ENCODE assay signal across 1 cellular context in the genomic region with DNA sequence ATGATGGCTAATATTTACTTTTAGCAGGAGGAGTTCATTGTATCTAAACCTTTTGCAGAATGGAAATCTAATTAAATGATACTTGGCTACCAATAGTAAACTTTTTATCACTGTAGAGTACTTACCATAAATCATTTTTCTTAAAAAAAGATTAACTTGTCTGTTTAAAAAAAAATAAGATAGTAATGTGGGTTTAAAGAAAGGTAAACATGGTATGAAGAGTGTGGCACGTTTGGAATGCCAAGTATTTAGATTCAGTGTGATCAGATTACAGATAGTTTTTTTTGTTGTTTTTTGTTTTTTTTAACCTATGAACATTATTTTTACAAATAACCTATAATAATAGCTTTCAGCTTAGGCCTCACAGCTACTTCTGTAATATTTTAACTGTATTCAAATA.
TF ChIP-seq lines count a peak whose summit lies in the region.

No MANE protein-coding gene starts in this region.

TF ChIP-seq in HCT116, 20 proteins besides CTCF, POLR2A, EP300 and RAD21 (continued from another document):
- TF ChIP-seq, protein P1, sequence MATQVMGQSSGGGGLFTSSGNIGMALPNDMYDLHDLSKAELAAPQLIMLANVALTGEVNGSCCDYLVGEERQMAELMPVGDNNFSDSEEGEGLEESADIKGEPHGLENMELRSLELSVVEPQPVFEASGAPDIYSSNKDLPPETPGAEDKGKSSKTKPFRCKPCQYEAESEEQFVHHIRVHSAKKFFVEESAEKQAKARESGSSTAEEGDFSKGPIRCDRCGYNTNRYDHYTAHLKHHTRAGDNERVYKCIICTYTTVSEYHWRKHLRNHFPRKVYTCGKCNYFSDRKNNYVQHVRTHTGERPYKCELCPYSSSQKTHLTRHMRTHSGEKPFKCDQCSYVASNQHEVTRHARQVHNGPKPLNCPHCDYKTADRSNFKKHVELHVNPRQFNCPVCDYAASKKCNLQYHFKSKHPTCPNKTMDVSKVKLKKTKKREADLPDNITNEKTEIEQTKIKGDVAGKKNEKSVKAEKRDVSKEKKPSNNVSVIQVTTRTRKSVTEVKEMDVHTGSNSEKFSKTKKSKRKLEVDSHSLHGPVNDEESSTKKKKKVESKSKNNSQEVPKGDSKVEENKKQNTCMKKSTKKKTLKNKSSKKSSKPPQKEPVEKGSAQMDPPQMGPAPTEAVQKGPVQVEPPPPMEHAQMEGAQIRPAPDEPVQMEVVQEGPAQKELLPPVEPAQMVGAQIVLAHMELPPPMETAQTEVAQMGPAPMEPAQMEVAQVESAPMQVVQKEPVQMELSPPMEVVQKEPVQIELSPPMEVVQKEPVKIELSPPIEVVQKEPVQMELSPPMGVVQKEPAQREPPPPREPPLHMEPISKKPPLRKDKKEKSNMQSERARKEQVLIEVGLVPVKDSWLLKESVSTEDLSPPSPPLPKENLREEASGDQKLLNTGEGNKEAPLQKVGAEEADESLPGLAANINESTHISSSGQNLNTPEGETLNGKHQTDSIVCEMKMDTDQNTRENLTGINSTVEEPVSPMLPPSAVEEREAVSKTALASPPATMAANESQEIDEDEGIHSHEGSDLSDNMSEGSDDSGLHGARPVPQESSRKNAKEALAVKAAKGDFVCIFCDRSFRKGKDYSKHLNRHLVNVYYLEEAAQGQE (IDR thresholded peaks at IDR 0.05; ENCODE audit: low read depth): no peak
- TF ChIP-seq SRF (IDR thresholded peaks at IDR 0.05; ENCODE audit: low read depth) (no peak), SIN3A (IDR thresholded peaks at IDR 0.05; ENCODE audit: low read depth) (no peak), YY1 (IDR thresholded peaks at IDR 0.05; ENCODE audit: extremely low read depth, insufficient replicate concordance, low read depth, low read length) (no peak)
- TF ChIP-seq, protein P2, sequence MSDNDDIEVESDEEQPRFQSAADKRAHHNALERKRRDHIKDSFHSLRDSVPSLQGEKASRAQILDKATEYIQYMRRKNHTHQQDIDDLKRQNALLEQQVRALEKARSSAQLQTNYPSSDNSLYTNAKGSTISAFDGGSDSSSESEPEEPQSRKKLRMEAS (IDR thresholded peaks at IDR 0.05): no peak
